In the genomic region with DNA sequence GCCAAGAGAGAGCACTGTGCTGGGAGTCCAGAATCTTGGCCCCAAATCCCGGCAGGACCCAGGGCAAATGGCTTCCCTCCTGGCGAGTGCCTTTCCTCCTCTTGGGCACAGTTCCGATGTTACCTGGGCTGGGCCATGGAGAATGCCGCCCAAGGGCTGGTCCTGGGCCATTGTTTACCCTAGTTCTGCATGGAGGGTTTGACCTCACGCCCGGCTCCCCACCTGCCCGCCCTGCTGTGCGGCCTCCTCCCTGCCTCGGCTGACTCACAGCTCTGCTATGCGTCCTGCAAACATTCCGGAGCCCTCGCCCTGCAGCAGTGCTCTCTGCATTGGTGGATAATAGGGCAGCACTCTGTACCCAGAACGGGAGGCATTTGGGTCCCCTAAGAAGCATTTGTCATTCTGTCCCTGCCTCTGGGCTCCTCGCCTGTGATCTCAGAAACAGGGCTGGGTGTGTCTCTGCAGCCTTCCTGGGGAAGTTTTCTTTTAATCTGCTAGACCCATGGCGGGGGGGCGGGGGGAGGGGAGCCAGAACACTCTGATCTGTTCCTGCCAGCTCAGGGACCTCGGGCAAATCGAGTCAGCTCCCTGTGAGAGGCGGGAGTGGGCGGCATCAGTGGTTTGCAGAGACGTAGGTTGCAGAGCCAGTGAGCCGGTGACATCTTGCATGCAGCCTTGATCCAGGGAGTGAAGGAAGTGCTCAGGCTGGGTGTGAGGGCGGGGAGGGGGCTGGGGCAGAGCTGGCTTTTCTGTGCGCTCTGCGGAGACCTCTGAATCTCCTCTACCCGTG, we compare ENCODE assay signal across 1 cellular context.
A peak's percentile ranks its signal among the peaks of the same experiment; 100 is the strongest.
TF ChIP-seq lines count a peak whose summit lies in the region.

No MANE protein-coding gene starts in this region.

TF ChIP-seq in HepG2, 621 proteins besides CTCF, POLR2A, EP300 and RAD21 (continued from another document and continues in another):
- TF ChIP-seq, protein P1, sequence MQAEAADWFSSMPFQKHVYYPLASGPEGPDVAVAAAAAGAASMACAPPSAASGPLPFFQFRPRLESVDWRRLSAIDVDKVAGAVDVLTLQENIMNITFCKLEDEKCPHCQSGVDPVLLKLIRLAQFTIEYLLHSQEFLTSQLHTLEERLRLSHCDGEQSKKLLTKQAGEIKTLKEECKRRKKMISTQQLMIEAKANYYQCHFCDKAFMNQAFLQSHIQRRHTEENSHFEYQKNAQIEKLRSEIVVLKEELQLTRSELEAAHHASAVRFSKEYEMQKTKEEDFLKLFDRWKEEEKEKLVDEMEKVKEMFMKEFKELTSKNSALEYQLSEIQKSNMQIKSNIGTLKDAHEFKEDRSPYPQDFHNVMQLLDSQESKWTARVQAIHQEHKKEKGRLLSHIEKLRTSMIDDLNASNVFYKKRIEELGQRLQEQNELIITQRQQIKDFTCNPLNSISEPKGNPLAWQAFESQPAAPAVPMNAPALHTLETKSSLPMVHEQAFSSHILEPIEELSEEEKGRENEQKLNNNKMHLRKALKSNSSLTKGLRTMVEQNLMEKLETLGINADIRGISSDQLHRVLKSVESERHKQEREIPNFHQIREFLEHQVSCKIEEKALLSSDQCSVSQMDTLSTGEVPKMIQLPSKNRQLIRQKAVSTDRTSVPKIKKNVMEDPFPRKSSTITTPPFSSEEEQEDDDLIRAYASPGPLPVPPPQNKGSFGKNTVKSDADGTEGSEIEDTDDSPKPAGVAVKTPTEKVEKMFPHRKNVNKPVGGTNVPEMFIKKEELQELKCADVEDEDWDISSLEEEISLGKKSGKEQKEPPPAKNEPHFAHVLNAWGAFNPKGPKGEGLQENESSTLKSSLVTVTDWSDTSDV (CRISPR knock-in tag; IDR thresholded peaks at IDR 0.05): no peak
- TF ChIP-seq TCF7 (IDR thresholded peaks at IDR 0.05; ENCODE audit: low read depth) (0 out of 2 replicates have a peak, but pooled peaks have one; percentile 29), MAX (IDR thresholded peaks at IDR 0.05) (peak; percentile 63), GATAD2A (CRISPR knock-in tag; IDR thresholded peaks at IDR 0.05) (peak; percentile 85), DRAP1 (CRISPR knock-in tag; IDR thresholded peaks at IDR 0.05) (peak; percentile 43; the same call in 1 of the 2 replicates), SOX13 (IDR thresholded peaks at IDR 0.05) (no peak), SOX13 (CRISPR knock-in tag; conservative IDR thresholded peaks at IDR 0.05 in 1 of 2, IDR thresholded peaks at IDR 0.05 in 1 of 2) (peak in 1 of 2 experiments; percentile 79; a peak in 2 of 4 replicates), SMAD3 (CRISPR knock-in tag; IDR thresholded peaks at IDR 0.05) (peak; percentile 54; the same call in 1 of the 2 replicates), TBX3 (IDR thresholded peaks at IDR 0.05; ENCODE audit: borderline replicate concordance) (no peak), KDM2A (CRISPR knock-in tag; IDR thresholded peaks at IDR 0.05; ENCODE audit: borderline replicate concordance, low read depth) (peak; percentile 75; the same call in 1 of the 2 replicates), KDM1A (CRISPR knock-in tag; IDR thresholded peaks at IDR 0.05) (peak; percentile 30; the same call in 1 of the 2 replicates), RAD51 (IDR thresholded peaks at IDR 0.05; ENCODE audit: borderline replicate concordance) (no peak), U2AF2 (IDR thresholded peaks at IDR 0.05; ENCODE audit: low read depth, low read length) (no peak), HNRNPL (IDR thresholded peaks at IDR 0.05; ENCODE audit: low read depth, low read length) (peak; percentile 81; the same call in 1 of the 2 replicates), DPF2 (CRISPR knock-in tag; IDR thresholded peaks at IDR 0.05; ENCODE audit: borderline replicate concordance, low read depth) (peak; percentile 88), ZNF121 (CRISPR knock-in tag; IDR thresholded peaks at IDR 0.05) (no peak), TRAFD1 (CRISPR knock-in tag; IDR thresholded peaks at IDR 0.05; ENCODE audit: borderline replicate concordance) (no peak), SP1 (IDR thresholded peaks at IDR 0.05) (no peak), SP1 (CRISPR knock-in tag; IDR thresholded peaks at IDR 0.05) (peak; percentile 40; the same call in 1 of the 2 replicates), ZNF572 (CRISPR knock-in tag; IDR thresholded peaks at IDR 0.05) (0 out of 2 replicates have a peak, but pooled peaks have one; percentile 46), ZNF253 (CRISPR knock-in tag; IDR thresholded peaks at IDR 0.05; ENCODE audit: borderline replicate concordance) (no peak), ZNF782 (CRISPR knock-in tag; IDR thresholded peaks at IDR 0.05; ENCODE audit: borderline replicate concordance) (no peak; the same call in 1 of the 2 replicates), ZNF841 (CRISPR knock-in tag; IDR thresholded peaks at IDR 0.05; ENCODE audit: borderline replicate concordance) (no peak), MAFG (CRISPR knock-in tag; IDR thresholded peaks at IDR 0.05) (no peak), NR2F6 (IDR thresholded peaks at IDR 0.05) (peak; percentile 63), NR2F6 (CRISPR knock-in tag; IDR thresholded peaks at IDR 0.05) (peak; percentile 94), NFATC3 (CRISPR knock-in tag; IDR thresholded peaks at IDR 0.05) (no peak; the same call in 1 of the 2 replicates), ZNF414 (CRISPR knock-in tag; IDR thresholded peaks at IDR 0.05) (no peak), SP4 (CRISPR knock-in tag; IDR thresholded peaks at IDR 0.05) (0 out of 2 replicates have a peak, but pooled peaks have one; percentile 40)
- TF ChIP-seq, protein P2, sequence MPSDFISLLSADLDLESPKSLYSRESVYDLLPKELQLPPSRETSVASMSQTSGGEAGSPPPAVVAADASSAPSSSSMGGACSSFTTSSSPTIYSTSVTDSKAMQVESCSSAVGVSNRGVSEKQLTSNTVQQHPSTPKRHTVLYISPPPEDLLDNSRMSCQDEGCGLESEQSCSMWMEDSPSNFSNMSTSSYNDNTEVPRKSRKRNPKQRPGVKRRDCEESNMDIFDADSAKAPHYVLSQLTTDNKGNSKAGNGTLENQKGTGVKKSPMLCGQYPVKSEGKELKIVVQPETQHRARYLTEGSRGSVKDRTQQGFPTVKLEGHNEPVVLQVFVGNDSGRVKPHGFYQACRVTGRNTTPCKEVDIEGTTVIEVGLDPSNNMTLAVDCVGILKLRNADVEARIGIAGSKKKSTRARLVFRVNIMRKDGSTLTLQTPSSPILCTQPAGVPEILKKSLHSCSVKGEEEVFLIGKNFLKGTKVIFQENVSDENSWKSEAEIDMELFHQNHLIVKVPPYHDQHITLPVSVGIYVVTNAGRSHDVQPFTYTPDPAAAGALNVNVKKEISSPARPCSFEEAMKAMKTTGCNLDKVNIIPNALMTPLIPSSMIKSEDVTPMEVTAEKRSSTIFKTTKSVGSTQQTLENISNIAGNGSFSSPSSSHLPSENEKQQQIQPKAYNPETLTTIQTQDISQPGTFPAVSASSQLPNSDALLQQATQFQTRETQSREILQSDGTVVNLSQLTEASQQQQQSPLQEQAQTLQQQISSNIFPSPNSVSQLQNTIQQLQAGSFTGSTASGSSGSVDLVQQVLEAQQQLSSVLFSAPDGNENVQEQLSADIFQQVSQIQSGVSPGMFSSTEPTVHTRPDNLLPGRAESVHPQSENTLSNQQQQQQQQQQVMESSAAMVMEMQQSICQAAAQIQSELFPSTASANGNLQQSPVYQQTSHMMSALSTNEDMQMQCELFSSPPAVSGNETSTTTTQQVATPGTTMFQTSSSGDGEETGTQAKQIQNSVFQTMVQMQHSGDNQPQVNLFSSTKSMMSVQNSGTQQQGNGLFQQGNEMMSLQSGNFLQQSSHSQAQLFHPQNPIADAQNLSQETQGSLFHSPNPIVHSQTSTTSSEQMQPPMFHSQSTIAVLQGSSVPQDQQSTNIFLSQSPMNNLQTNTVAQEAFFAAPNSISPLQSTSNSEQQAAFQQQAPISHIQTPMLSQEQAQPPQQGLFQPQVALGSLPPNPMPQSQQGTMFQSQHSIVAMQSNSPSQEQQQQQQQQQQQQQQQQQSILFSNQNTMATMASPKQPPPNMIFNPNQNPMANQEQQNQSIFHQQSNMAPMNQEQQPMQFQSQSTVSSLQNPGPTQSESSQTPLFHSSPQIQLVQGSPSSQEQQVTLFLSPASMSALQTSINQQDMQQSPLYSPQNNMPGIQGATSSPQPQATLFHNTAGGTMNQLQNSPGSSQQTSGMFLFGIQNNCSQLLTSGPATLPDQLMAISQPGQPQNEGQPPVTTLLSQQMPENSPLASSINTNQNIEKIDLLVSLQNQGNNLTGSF (CRISPR knock-in tag; IDR thresholded peaks at IDR 0.05): no peak
- TF ChIP-seq, protein P3, sequence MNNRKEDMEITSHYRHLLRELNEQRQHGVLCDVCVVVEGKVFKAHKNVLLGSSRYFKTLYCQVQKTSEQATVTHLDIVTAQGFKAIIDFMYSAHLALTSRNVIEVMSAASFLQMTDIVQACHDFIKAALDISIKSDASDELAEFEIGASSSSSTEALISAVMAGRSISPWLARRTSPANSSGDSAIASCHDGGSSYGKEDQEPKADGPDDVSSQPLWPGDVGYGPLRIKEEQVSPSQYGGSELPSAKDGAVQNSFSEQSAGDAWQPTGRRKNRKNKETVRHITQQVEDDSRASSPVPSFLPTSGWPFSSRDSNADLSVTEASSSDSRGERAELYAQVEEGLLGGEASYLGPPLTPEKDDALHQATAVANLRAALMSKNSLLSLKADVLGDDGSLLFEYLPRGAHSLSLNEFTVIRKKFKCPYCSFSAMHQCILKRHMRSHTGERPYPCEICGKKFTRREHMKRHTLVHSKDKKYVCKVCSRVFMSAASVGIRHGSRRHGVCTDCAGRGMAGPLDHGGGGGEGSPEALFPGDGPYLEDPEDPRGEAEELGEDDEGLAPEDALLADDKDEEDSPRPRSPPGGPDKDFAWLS (CRISPR knock-in tag; IDR thresholded peaks at IDR 0.05; ENCODE audit: borderline replicate concordance): 0 out of 2 replicates have a peak, but pooled peaks have one; percentile 61
- TF ChIP-seq, protein P4, sequence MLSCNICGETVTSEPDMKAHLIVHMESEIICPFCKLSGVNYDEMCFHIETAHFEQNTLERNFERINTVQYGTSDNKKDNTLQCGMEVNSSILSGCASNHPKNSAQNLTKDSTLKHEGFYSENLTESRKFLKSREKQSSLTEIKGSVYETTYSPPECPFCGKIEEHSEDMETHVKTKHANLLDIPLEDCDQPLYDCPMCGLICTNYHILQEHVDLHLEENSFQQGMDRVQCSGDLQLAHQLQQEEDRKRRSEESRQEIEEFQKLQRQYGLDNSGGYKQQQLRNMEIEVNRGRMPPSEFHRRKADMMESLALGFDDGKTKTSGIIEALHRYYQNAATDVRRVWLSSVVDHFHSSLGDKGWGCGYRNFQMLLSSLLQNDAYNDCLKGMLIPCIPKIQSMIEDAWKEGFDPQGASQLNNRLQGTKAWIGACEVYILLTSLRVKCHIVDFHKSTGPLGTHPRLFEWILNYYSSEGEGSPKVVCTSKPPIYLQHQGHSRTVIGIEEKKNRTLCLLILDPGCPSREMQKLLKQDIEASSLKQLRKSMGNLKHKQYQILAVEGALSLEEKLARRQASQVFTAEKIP (CRISPR knock-in tag; IDR thresholded peaks at IDR 0.05; ENCODE audit: borderline replicate concordance): no peak
- TF ChIP-seq, protein P5, sequence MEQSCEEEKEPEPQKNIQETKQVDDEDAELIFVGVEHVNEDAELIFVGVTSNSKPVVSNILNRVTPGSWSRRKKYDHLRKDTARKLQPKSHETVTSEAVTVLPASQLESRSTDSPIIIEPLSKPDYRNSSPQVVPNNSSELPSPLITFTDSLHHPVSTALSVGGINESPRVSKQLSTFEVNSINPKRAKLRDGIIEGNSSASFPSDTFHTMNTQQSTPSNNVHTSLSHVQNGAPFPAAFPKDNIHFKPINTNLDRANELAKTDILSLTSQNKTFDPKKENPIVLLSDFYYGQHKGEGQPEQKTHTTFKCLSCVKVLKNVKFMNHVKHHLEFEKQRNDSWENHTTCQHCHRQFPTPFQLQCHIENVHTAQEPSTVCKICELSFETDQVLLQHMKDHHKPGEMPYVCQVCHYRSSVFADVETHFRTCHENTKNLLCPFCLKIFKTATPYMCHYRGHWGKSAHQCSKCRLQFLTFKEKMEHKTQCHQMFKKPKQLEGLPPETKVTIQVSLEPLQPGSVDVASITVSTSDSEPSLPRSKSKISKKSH (CRISPR knock-in tag; IDR thresholded peaks at IDR 0.05; ENCODE audit: borderline replicate concordance): no peak
- TF ChIP-seq, protein P6, sequence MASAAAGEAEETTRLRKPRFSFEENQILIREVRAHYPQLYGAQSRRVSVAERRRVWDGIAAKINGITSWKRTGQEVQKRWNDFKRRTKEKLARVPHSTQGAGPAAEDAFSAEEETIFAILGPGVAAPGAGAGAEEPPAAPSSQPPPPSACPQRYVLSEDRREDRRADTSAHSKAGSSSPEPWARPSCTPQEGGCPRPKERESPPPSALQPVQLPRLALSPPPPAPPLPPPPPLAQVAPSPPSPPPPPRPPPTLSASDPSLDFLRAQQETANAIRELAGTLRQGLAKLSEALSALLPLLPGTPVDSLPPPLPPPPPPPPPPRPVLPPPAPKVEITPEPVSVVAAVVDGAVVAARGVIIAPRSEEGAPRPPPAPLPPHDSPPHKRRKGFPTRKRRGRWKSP (CRISPR knock-in tag; IDR thresholded peaks at IDR 0.05): no peak
- TF ChIP-seq, protein P7, sequence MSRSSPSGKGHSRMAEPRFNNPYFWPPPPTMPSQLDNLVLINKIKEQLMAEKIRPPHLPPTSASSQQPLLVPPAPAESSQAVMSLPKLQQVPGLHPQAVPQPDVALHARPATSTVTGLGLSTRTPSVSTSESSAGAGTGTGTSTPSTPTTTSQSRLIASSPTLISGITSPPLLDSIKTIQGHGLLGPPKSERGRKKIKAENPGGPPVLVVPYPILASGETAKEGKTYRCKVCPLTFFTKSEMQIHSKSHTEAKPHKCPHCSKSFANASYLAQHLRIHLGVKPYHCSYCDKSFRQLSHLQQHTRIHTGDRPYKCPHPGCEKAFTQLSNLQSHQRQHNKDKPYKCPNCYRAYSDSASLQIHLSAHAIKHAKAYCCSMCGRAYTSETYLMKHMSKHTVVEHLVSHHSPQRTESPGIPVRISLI (CRISPR knock-in tag; IDR thresholded peaks at IDR 0.05; ENCODE audit: borderline replicate concordance): no peak
